Comparison of ENCODE assay signal across 18 cellular contexts in genomic region chr3:17553080-17553479, GRCh38.
DNase-seq lines count a peak whose midpoint lies in the region; ATAC-seq, FAIRE-seq and TF ChIP-seq lines count a peak whose summit lies in the region.
"Had no signal": no experiment of that assay in that cellular context is flagged by ENCODE, and none has a peak within 500 bp of the region (broad histone marks: within the 10 kb centered on the region; RNA-seq: fewer than 3 reads in every experiment).

No MANE protein-coding gene starts in this region.

- TF ChIP-seq CTCF in LNCaP clone FGC (IDR thresholded peaks at IDR 0.05; ENCODE audit: control insufficient read depth, extremely low read depth, insufficient read depth): no peak
- no peak for TF ChIP-seq CTCF in K562 (IDR thresholded peaks at IDR 0.05 in 2 of 3, conservative IDR thresholded peaks at IDR 0.05 in 1 of 3; ENCODE audit: insufficient read depth in 2 of 3, low read depth in 1 of 3, low read length in 3 of 3)
- TF ChIP-seq CTCF in foreskin keratinocyte (conservative IDR thresholded peaks at IDR 0.05): no peak

- no peak for TF ChIP-seq EP300 in K562 (IDR thresholded peaks at IDR 0.05; ENCODE audit: low read length)

- no peak overlapping the region for H3K4me2 ChIP-seq in K562 (ENCODE audit: insufficient read depth, low read length)

- DNase-seq in LNCaP clone FGC (ENCODE audit: low read depth) (peak; percentile 68), K562 (ENCODE audit: extremely low read depth in 1 of 4, low spot score in 3 of 4) (peak in 1 of 4 experiments; percentile 35), left cardiac atrium (no peak), pons (ENCODE audit: low spot score) (peak; percentile 11), islet precursor cell (no peak), cerebellar nuclear complex (lab: John Stamatoyannopoulos, UW) (no peak), foreskin keratinocyte (no peak)
- DNase-seq: COR-L47; EL; NCI-H1105 treated with DMSO at 0.1 percent for 48 hours; NCI-H2107; NCI-H748 treated with DMSO at 0.1 percent for 48 hours; SHP77 treated with DMSO at 0.1 percent for 48 hours; spleen; stimulated activated CD4-positive, alpha-beta T cell treated with anti-CD3 and anti-CD28 coated beads, Interleukin-4, amount 100 ng/mL, for 24 hours; upper lobe of left lung had no signal

- ATAC-seq in K562: peak; percentile 66; the same call in 2 of the 3 replicates
- peak; percentile 47 to 55 for ATAC-seq in left cardiac atrium
- no peak for ATAC-seq in foreskin keratinocyte

- H2AFZ ChIP-seq in K562 (ENCODE audit: low read depth, low read length): 0 out of 2 replicates have a peak overlapping the region, but pooled peaks have one; percentile 9

- no peak for TF ChIP-seq POLR2A in K562 (conservative IDR thresholded peaks at IDR 0.05)

- H3K36me3 ChIP-seq in K562 (ENCODE audit: control insufficient read depth, insufficient read depth, low read length): no peaks in the 10 kb centered on the region
- H3K36me3 ChIP-seq: upper lobe of left lung had no signal

- H3K79me2 ChIP-seq in K562 (ENCODE audit: control insufficient read depth, insufficient read depth, low read length): no peaks in the 10 kb centered on the region

- no peak overlapping the region for H3K9ac ChIP-seq in K562 (ENCODE audit: insufficient read depth in 1 of 2, low read depth in 2 of 2, low read length in 2 of 2)

- no peaks in the 10 kb centered on the region for H3K27me3 ChIP-seq in K562 (ENCODE audit: control insufficient read depth in 2 of 2, insufficient read depth in 2 of 2, low read length in 2 of 2)
- H3K27me3 ChIP-seq in foreskin keratinocyte: no peaks in the 10 kb centered on the region
- H3K27me3 ChIP-seq: spleen, upper lobe of left lung had no signal

- H3K9me3 ChIP-seq in K562 (replicated peaks; ENCODE audit: control insufficient read depth, insufficient read depth, low read depth, low read length): no peaks in the 10 kb centered on the region
- H3K9me3 ChIP-seq: spleen, upper lobe of left lung had no signal

- POLR2A ChIA-PET in K562 (lab: Yijun Ruan, JAX): interaction anchor here (0.5 to 1.2 kb wide), 2 partner anchors 46 to 107 kb away, joined by 3 read pairs; no protein-coding TSS in a partner anchor

- no peak for TF ChIP-seq RAD21 in K562 (CRISPR knock-in tag; conservative IDR thresholded peaks at IDR 0.05 in 1 of 2, IDR thresholded peaks at IDR 0.05 in 1 of 2)

- H3K27ac ChIP-seq in K562 (ENCODE audit: extremely low read depth, low read depth, low read length) (no peak overlapping the region), foreskin keratinocyte (no peak overlapping the region)
- H3K27ac ChIP-seq: spleen, upper lobe of left lung had no signal

- no TSS peak for BruUV-seq in K562 (replicated peaks; lab: Mats Ljungman, UMichigan)

- H3K4me1 ChIP-seq in K562 (replicated peaks in 1 of 2; ENCODE audit: control insufficient read depth in 2 of 2, insufficient read depth in 2 of 2, low read length in 2 of 2) (no peaks in the 10 kb centered on the region; a peak in 1 of 5 replicates), foreskin keratinocyte (no peaks in the 10 kb centered on the region)

- 8% methylated on average over 1 of the region's 1 CpG for WGBS in K562 (ENCODE audit: insufficient coverage, low coverage, missing lambda C conversion rate)

- CTCF ChIA-PET in K562 (lab: Yijun Ruan, JAX; ENCODE audit: low intra/inter-chr PET ratio): no interaction called here

- intact Hi-C loops in K562 (cut with micrococcal nuclease): no loop called here
- intact Hi-C loops in left cardiac atrium (cut with DNase I): no loop called here

- H3K4me3 ChIP-seq in LNCaP clone FGC (ENCODE audit: low read depth, low read length) (no peak overlapping the region), K562 (no peak overlapping the region)
- H3K4me3 ChIP-seq: coronary artery, spleen, upper lobe of left lung had no signal

- FAIRE-seq in K562 (lab: Jason Lieb, UNC): no peak
- FAIRE-seq: frontal cortex had no signal

- in situ Hi-C loops in K562 (cut with MboI): no loop called here

- no peaks in the 10 kb centered on the region for H3K9me1 ChIP-seq in K562 (ENCODE audit: control insufficient read depth, insufficient read depth, low read length)

- no peaks in the 10 kb centered on the region for H4K20me1 ChIP-seq in K562 (replicated peaks; ENCODE audit: control insufficient read depth, insufficient read depth, low read length)

TF ChIP-seq in K562, 482 proteins besides CTCF, POLR2A, EP300 and RAD21:
- TF ChIP-seq FOXK2 (conservative IDR thresholded peaks at IDR 0.05 in 1 of 2, IDR thresholded peaks at IDR 0.05 in 1 of 2; ENCODE audit: low read depth in 2 of 2) (0 out of 4 replicates have a peak, but pooled peaks of 1 of the 2 experiments have one; percentile 10), TRIM24 (IDR thresholded peaks at IDR 0.05) (no peak), JUND (IDR thresholded peaks at IDR 0.05; ENCODE audit: borderline replicate concordance, low read depth, low read length) (no peak), JUND (tag; IDR thresholded peaks at IDR 0.05; ENCODE audit: borderline replicate concordance, low read depth, low read length) (no peak), ZNF518B (CRISPR knock-in tag; IDR thresholded peaks at IDR 0.05) (no peak), GMEB1 (CRISPR knock-in tag; IDR thresholded peaks at IDR 0.05) (no peak), SOX6 (IDR thresholded peaks at IDR 0.05) (peak; percentile 58), ZNF449 (CRISPR knock-in tag; IDR thresholded peaks at IDR 0.05) (no peak), MEF2D (tag; conservative IDR thresholded peaks at IDR 0.05; ENCODE audit: low read depth) (peak; percentile 84), TEAD1 (CRISPR knock-in tag; IDR thresholded peaks at IDR 0.05) (no peak), NFIC (IDR thresholded peaks at IDR 0.05) (peak; percentile 39), SNIP1 (IDR thresholded peaks at IDR 0.05; ENCODE audit: low read depth) (no peak), SNRNP70 (optimal IDR thresholded peaks at IDR 0.05; ENCODE audit: low read depth, low read length) (no peak)

Comparison
In these comparisons a context has a peak if more than half of its experiments do, and no peak if none do; other contexts are left out.
1. DNase-seq: peak in LNCaP clone FGC (single experiment) and pons (single experiment); none in left cardiac atrium (single experiment), islet precursor cell (single experiment), cerebellar nuclear complex (0 of 2) and foreskin keratinocyte (0 of 2).